Comparison of ENCODE assay signal across 8 cellular contexts in genomic region chr3:184315506-184315867, GRCh38. TPM values are rescaled to one million over a fixed set of nuclear protein-coding genes. Genes with fewer than 3 reads are reported as not detected.
A peak's percentile ranks its signal among the peaks of the same experiment; 100 is the strongest.
DNase-seq lines count a peak whose midpoint lies in the region; ATAC-seq and TF ChIP-seq lines count a peak whose summit lies in the region.

No MANE protein-coding gene starts in this region.

- peak overlapping the region; percentile 99 for H3K27ac ChIP-seq in RWPE1
- H3K27ac ChIP-seq in esophagus (ENCODE audit: low read depth in 2 of 2, low read length in 1 of 2), result peak overlapping the region; percentile 94 to 99
- peak overlapping the region; percentile 96 for H3K27ac ChIP-seq in psoas muscle

- peaks cover 0 to 25% of the 10 kb centered on the region in 2 donors for H3K4me1 ChIP-seq in esophagus (ENCODE audit: control insufficient read depth in 2 of 2, insufficient read depth in 2 of 2, low read length in 1 of 2)
- H3K4me1 ChIP-seq in psoas muscle, result peaks cover 40% of the 10 kb centered on the region

- 3 to 8% methylated on average over 9 of the region's 9 CpGs for WGBS in esophagus, 2 donors
- WGBS in psoas muscle, 3 donors, result 5 to 9% (median 5%) methylated on average over 9 of the region's 9 CpGs

- no peak for TF ChIP-seq CTCF in AG04449 (IDR thresholded peaks at IDR 0.05; ENCODE audit: insufficient read depth, low read length, missing control alignments)
- TF ChIP-seq CTCF in RWPE1 (conservative IDR thresholded peaks at IDR 0.05; ENCODE audit: low read depth), result no peak
- TF ChIP-seq CTCF in psoas muscle (IDR thresholded peaks at IDR 0.05), result no peak

- peaks cover 4 to 21% of the 10 kb centered on the region in 2 donors for H3K36me3 ChIP-seq in esophagus (ENCODE audit: control insufficient read depth in 2 of 2, insufficient read depth in 2 of 2, low read length in 1 of 2)
- H3K36me3 ChIP-seq in psoas muscle (ENCODE audit: insufficient read depth in 1 of 2, low read depth in 1 of 2), result peaks cover 7 to 32% of the 10 kb centered on the region in 2 donors

- H3K4me3 ChIP-seq in AG04449 (ENCODE audit: low read depth, low read length), result peak overlapping the region; percentile 90
- peak overlapping the region; percentile 84 for H3K4me3 ChIP-seq in esophagus (ENCODE audit: low read depth in 1 of 2, low read length in 2 of 2)
- peak overlapping the region; percentile 80 for H3K4me3 ChIP-seq in psoas muscle

- POLR2A ChIA-PET in AG04449 (lab: Yijun Ruan, JAX) (interaction anchor here (1.3 kb wide), 1 partner anchor 22 kb away, joined by 3 read pairs; no protein-coding TSS in a partner anchor), RWPE1 (lab: Yijun Ruan, JAX; ENCODE audit: low non-redundant PET) (interaction anchor here (0.8 kb wide), 1 partner anchor 20 kb away, joined by 3 read pairs; no protein-coding TSS in a partner anchor)

- H3K9me3 ChIP-seq in esophagus (ENCODE audit: control insufficient read depth in 2 of 2, insufficient read depth in 1 of 2, low read depth in 1 of 2, low read length in 1 of 2) (no peaks in the 10 kb centered on the region), psoas muscle (no peaks in the 10 kb centered on the region)

- DNase-seq in AG04449 (ENCODE audit: low read depth, low spot score) (no peak), RWPE1 (ENCODE audit: low spot score) (no peak), psoas muscle (no peak), posterior vena cava (ENCODE audit: low spot score) (no peak), NCI-H345 treated with DMSO at 0.1 percent for 48 hours (lab: John Stamatoyannopoulos, UW; ENCODE audit: unreplicated experiment) (no peak)

- CTCF ChIA-PET in AG04449 (lab: Yijun Ruan, JAX) (interaction anchor here (0.8 to 1.9 kb wide), 5 partner anchors 9 to 228 kb away, joined by 3 to 6 read pairs (median 4); partner anchors contain the start of gene EEF1AKMT4), RWPE1 (lab: Yijun Ruan, JAX) (interaction anchor here (0.5 to 0.6 kb wide), 2 partner anchors 170 to 228 kb away, joined by 3 to 6 read pairs; no protein-coding TSS in a partner anchor)

- H3K27me3 ChIP-seq in esophagus (ENCODE audit: control insufficient read depth in 1 of 2, insufficient read depth in 2 of 2, low read length in 2 of 2) (no peaks in the 10 kb centered on the region), psoas muscle (ENCODE audit: insufficient read depth in 3 of 3, low read length in 2 of 3) (no peaks in the 10 kb centered on the region)

- ATAC-seq in GM21381 (IDR thresholded peaks at IDR 0.05; ENCODE audit: unreplicated experiment) (peak; percentile 9), psoas muscle (peak in 2 of 4 donors; percentile 0), GM19397 (IDR thresholded peaks at IDR 0.05; ENCODE audit: unreplicated experiment) (no peak)

- intact Hi-C loops in psoas muscle (cut with DNase I) (loop anchor here in 1 of 2 donors (5.0 kb wide), 1 partner anchor 138 kb away; no protein-coding TSS in a partner anchor), posterior vena cava (cut with DNase I) (loop anchor here in 1 of 2 donors (10.0 kb wide), 1 partner anchor 131 kb away; the partner anchor contains the start of gene ABCF3)

RNA-seq across cellular contexts. Expression of gene EIF4G1, which starts 1.1 kb away (rescaled TPM):
- 100 to 1,000 TPM; 222 to 257 TPM for polyA plus RNA-seq in esophagus
- total RNA-seq in psoas muscle, result 100 to 1,000 TPM; 448 to 726 (median 633) TPM
- polyA plus RNA-seq in psoas muscle, result 100 to 1,000 TPM; 395 to 787 (median 628) TPM
- total RNA-seq in posterior vena cava, result 100 to 1,000 TPM; 273 to 325 TPM

RNA-seq across cellular contexts. Expression of gene PSMD2, which starts 16.4 kb away (rescaled TPM):
- polyA plus RNA-seq in esophagus (100 to 1,000 TPM in 1 of 2 donors, 10 to 100 TPM in 1; 50.1 to 156 TPM), psoas muscle (100 to 1,000 TPM; 344 to 898 (median 873) TPM)
- total RNA-seq in psoas muscle (100 to 1,000 TPM; 338 to 440 (median 424) TPM), posterior vena cava (100 to 1,000 TPM; 128 to 163 TPM)

RNA-seq across cellular contexts. Expression of gene FAM131A, which starts 21.9 kb away (rescaled TPM):
- polyA plus RNA-seq in esophagus (1 to 10 TPM; 7.7 to 9.5 TPM), psoas muscle (10 to 100 TPM; 12.9 to 26.8 (median 20.2) TPM)
- total RNA-seq in psoas muscle (10 to 100 TPM; 12.6 to 20.3 (median 13.9) TPM), posterior vena cava (10 to 100 TPM; 30.4 to 37.4 TPM)

RNA-seq across cellular contexts. Expression of gene ECE2, which starts 39.7 kb away (rescaled TPM):
- polyA plus RNA-seq in esophagus (not detected), psoas muscle (not detected)
- total RNA-seq in psoas muscle (not detected), posterior vena cava (not detected)

RNA-seq across cellular contexts. Expression of gene CLCN2, which starts 45.9 kb away (rescaled TPM):
- polyA plus RNA-seq in esophagus (1 to 10 TPM; 3.1 to 5.4 TPM), psoas muscle (1 to 10 TPM; 1.2 to 2.8 (median 2.0) TPM)
- total RNA-seq in psoas muscle (1 to 10 TPM in 3 of 4 donors, under 1 TPM in 1; 0.64 to 2.3 (median 1.4) TPM), posterior vena cava (1 to 10 TPM; 3.7 to 4.0 TPM)
